Comparison of ENCODE assay signal across 11 cellular contexts in the genomic region with DNA sequence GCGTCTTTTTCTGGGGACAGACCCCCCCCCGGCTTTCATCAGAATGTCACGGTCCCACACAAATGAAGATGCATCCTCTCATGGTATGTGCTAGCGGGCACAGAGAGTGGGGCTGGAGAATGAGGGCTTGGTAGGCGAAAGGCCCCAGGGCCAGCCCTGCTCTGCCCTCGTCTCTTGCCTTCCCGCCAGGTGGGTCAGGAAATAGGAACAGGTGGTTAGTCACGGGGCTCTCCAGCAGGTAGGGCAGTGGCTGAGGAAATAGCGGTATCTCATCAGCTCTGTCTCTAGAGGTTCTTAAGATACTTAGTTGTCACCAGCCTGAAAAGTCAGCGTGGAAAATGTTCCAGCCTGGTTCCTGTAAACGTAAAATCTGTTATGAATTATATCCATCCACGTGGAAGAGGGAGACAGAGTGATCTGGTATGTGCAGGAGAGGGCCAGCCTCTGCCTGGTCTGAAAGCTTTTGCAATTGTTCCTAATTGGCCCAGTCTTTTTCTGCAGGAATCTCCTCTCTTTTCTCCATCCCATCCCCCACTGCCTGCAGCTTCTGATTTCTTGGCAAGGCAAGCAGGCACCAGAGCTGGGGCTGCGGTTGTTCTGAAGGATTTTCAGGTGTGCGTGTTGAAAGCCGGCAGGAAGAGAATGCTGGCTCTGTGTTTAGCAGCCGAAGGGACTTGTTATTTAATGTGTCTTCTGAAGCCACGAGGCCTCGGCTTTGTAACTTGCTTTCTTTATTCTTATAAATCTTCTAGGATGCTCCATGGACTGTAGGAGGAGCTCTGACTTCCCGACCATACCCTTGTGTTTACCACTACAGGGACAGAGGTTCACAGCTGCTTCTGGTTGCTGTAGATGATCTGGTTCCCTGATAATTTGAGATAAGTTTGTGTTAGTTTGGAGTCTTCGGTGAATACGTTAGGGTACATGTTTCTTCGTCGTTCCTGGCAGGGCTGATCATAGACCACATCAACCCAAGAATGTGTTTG.
DNase-seq lines count a peak whose midpoint lies in the region; ATAC-seq and TF ChIP-seq lines count a peak whose summit lies in the region.
"Had no signal": no experiment of that assay in that cellular context is flagged by ENCODE, and none has a peak within 500 bp of the region (broad histone marks: within the 10 kb centered on the region; RNA-seq: fewer than 3 reads in every experiment).

No MANE protein-coding gene starts in this region.

- H2BK5ac ChIP-seq in trophoblast cell (ENCODE audit: low read depth, low read length, poor library complexity), result no peak overlapping the region

- H3K14ac ChIP-seq in trophoblast cell (ENCODE audit: low read length), result no peak overlapping the region

- no peaks in the 10 kb centered on the region for H3K36me3 Mint-ChIP-seq in CD8-positive, alpha-beta memory T cell
- H3K36me3 Mint-ChIP-seq in T-helper 2 cell treated with Interferon-gamma antibody and Interleukin-4, amounts not matched to agents 5 μg/mL and 100 μg/mL, for 36 hours (ENCODE audit: low read depth), result no peaks in the 10 kb centered on the region
- H3K36me3 Mint-ChIP-seq: naive thymus-derived CD8-positive, alpha-beta T cell had no signal

- H3K27ac ChIP-seq in trophoblast cell (ENCODE audit: low read depth, low read length), result no peak overlapping the region
- H3K27ac ChIP-seq in CD8-positive, alpha-beta memory T cell (ENCODE audit: low read depth, low read length), result no peak overlapping the region

- no peak overlapping the region for H3K4me3 ChIP-seq in trophoblast cell (ENCODE audit: low read depth, low read length)
- H3K4me3 ChIP-seq in CD8-positive, alpha-beta memory T cell (ENCODE audit: low read length), result no peak overlapping the region

- CTCF ChIA-PET in CD8-positive, alpha-beta memory T cell (lab: Charles Lee), result no interaction called here

- H4K91ac ChIP-seq in trophoblast cell (ENCODE audit: low read depth, low read length), result no peak overlapping the region

- no peaks in the 10 kb centered on the region for H3K27me3 ChIP-seq in trophoblast cell (ENCODE audit: insufficient read depth, low read length)
- peaks cover 5% of the 10 kb centered on the region for H3K27me3 ChIP-seq in CD8-positive, alpha-beta memory T cell (ENCODE audit: insufficient read depth, low read length, poor library complexity, severe bottlenecking)

- no peak overlapping the region for H4K8ac ChIP-seq in trophoblast cell (ENCODE audit: low read depth, low read length)

- DNase-seq in COLO829 (ENCODE audit: low spot score) (peak; percentile 8), fibroblast of peridontal ligament (ENCODE audit: extremely low read depth) (peak; percentile 88), trophoblast cell (peak; percentile 30 to 62)
- DNase-seq in CD8-positive, alpha-beta memory T cell, result no peak
- no peak for DNase-seq in effector CD4-positive, alpha-beta T cell
- DNase-seq in T-helper 2 cell treated with Interferon-gamma antibody and Interleukin-4, amounts not matched to agents 5 μg/mL and 100 μg/mL, for 36 hours (ENCODE audit: low spot score), result no peak
- DNase-seq: activated CD8-positive, alpha-beta T cell treated with anti-CD3 and anti-CD28 coated beads, Interleukin-2, amount 10 ng/mL, durations not matched to agents 7 days and 5 days; naive thymus-derived CD8-positive, alpha-beta T cell; NK-92 treated with Interleukin-12 subunit alpha and Interleukin-12 subunit beta, amount 100 ng/mL, for 24 hours had no signal

- no peak overlapping the region for H3K9ac ChIP-seq in trophoblast cell (ENCODE audit: low read length)

- H3K4me2 ChIP-seq in trophoblast cell (ENCODE audit: low read length), result no peak overlapping the region

- no peak overlapping the region for H3K23ac ChIP-seq in trophoblast cell (ENCODE audit: low read length)

- no peak overlapping the region for H3K27ac Mint-ChIP-seq in CD8-positive, alpha-beta memory T cell
- no peak overlapping the region for H3K27ac Mint-ChIP-seq in T-helper 2 cell treated with Interferon-gamma antibody and Interleukin-4, amounts not matched to agents 5 μg/mL and 100 μg/mL, for 36 hours
- H3K27ac Mint-ChIP-seq: activated CD8-positive, alpha-beta T cell treated with anti-CD3 and anti-CD28 coated beads, Interleukin-2, amount 10 ng/mL, durations not matched to agents 7 days and 5 days had no signal

- no peak overlapping the region for H4K12ac ChIP-seq in trophoblast cell (ENCODE audit: low read depth, low read length)

- no peaks in the 10 kb centered on the region for H3K79me1 ChIP-seq in trophoblast cell (ENCODE audit: low read length)

- POLR2A ChIA-PET in CD8-positive, alpha-beta memory T cell (lab: Charles Lee), result no interaction called here

- no peak overlapping the region for H3K4ac ChIP-seq in trophoblast cell (ENCODE audit: low read depth, low read length)

- WGBS in trophoblast cell (ENCODE audit: extremely low coverage, insufficient coverage, insufficient read length), result no CpG with 5 or more reads among the region's 23 CpGs

- H3K9me3 Mint-ChIP-seq in CD8-positive, alpha-beta memory T cell, result no peaks in the 10 kb centered on the region
- H3K9me3 Mint-ChIP-seq in T-helper 2 cell treated with Interferon-gamma antibody and Interleukin-4, amounts not matched to agents 5 μg/mL and 100 μg/mL, for 36 hours, result no peaks in the 10 kb centered on the region
- H3K9me3 Mint-ChIP-seq: naive thymus-derived CD8-positive, alpha-beta T cell had no signal

- no peak for ATAC-seq in GM21528 (IDR thresholded peaks at IDR 0.05; ENCODE audit: low FRiP score, unreplicated experiment)
- ATAC-seq: activated CD8-positive, alpha-beta T cell treated with anti-CD3 and anti-CD28 coated beads, Interleukin-2, amount 10 ng/mL, durations not matched to agents 7 days and 5 days; naive thymus-derived CD8-positive, alpha-beta T cell had no signal

- H3K4me1 Mint-ChIP-seq in CD8-positive, alpha-beta memory T cell, result peaks cover 0 to 7% (median 4%) of the 10 kb centered on the region in 3 donors
- no peaks in the 10 kb centered on the region for H3K4me1 Mint-ChIP-seq in T-helper 2 cell treated with Interferon-gamma antibody and Interleukin-4, amounts not matched to agents 5 μg/mL and 100 μg/mL, for 36 hours (ENCODE audit: low read depth)

- peaks cover 3% of the 10 kb centered on the region for H3K9me3 ChIP-seq in trophoblast cell (ENCODE audit: insufficient read depth, low read depth, low read length)
- H3K9me3 ChIP-seq in CD8-positive, alpha-beta memory T cell (ENCODE audit: low read length), result no peaks in the 10 kb centered on the region

- peaks cover 0 to 2% of the 10 kb centered on the region in 2 experiments for H3K36me3 ChIP-seq in trophoblast cell (ENCODE audit: control insufficient read depth in 1 of 2, insufficient read depth in 2 of 2, low read length in 2 of 2)
- no peaks in the 10 kb centered on the region for H3K36me3 ChIP-seq in CD8-positive, alpha-beta memory T cell (ENCODE audit: insufficient read depth, low read length)

- H3K18ac ChIP-seq in trophoblast cell (ENCODE audit: low read length), result no peak overlapping the region

- H2BK120ac ChIP-seq in trophoblast cell (ENCODE audit: insufficient read depth, low read length, poor library complexity), result no peak overlapping the region

- H3K4me3 Mint-ChIP-seq in CD8-positive, alpha-beta memory T cell, result no peak overlapping the region
- H3K4me3 Mint-ChIP-seq in T-helper 2 cell treated with Interferon-gamma antibody and Interleukin-4, amounts not matched to agents 5 μg/mL and 100 μg/mL, for 36 hours, result no peak overlapping the region
- H3K4me3 Mint-ChIP-seq: activated CD8-positive, alpha-beta T cell treated with anti-CD3 and anti-CD28 coated beads, Interleukin-2, amount 10 ng/mL, durations not matched to agents 7 days and 5 days had no signal

- peaks cover 5 to 7% of the 10 kb centered on the region in 2 experiments for H3K4me1 ChIP-seq in trophoblast cell (ENCODE audit: control insufficient read depth in 1 of 2, insufficient read depth in 2 of 2, low read length in 2 of 2)
- no peaks in the 10 kb centered on the region for H3K4me1 ChIP-seq in CD8-positive, alpha-beta memory T cell (ENCODE audit: insufficient read depth, low read length)

- no peak overlapping the region for H2AK5ac ChIP-seq in trophoblast cell (ENCODE audit: low read length)

- no peak overlapping the region for H2BK12ac ChIP-seq in trophoblast cell (ENCODE audit: low read length)

- H3K79me2 ChIP-seq in trophoblast cell (ENCODE audit: control insufficient read depth, insufficient read depth, low read length, poor library complexity), result no peaks in the 10 kb centered on the region

- no peak overlapping the region for H2AFZ ChIP-seq in trophoblast cell (ENCODE audit: insufficient read depth, low read length, poor library complexity)

- H3K27me3 Mint-ChIP-seq in CD8-positive, alpha-beta memory T cell, result peaks cover 11 to 73% of the 10 kb centered on the region in 2 donors
- H3K27me3 Mint-ChIP-seq in T-helper 2 cell treated with Interferon-gamma antibody and Interleukin-4, amounts not matched to agents 5 μg/mL and 100 μg/mL, for 36 hours (ENCODE audit: low read depth), result peaks cover 6% of the 10 kb centered on the region

TF ChIP-seq in PFSK-1, 5 proteins besides CTCF, POLR2A, EP300 and RAD21 (continues in another document):
- peak; percentile 16 for TF ChIP-seq FOXP2 (optimal IDR thresholded peaks at IDR 0.05; ENCODE audit: borderline replicate concordance, extremely low read depth, extremely low read length, insufficient read depth)
- TF ChIP-seq, protein P1, sequence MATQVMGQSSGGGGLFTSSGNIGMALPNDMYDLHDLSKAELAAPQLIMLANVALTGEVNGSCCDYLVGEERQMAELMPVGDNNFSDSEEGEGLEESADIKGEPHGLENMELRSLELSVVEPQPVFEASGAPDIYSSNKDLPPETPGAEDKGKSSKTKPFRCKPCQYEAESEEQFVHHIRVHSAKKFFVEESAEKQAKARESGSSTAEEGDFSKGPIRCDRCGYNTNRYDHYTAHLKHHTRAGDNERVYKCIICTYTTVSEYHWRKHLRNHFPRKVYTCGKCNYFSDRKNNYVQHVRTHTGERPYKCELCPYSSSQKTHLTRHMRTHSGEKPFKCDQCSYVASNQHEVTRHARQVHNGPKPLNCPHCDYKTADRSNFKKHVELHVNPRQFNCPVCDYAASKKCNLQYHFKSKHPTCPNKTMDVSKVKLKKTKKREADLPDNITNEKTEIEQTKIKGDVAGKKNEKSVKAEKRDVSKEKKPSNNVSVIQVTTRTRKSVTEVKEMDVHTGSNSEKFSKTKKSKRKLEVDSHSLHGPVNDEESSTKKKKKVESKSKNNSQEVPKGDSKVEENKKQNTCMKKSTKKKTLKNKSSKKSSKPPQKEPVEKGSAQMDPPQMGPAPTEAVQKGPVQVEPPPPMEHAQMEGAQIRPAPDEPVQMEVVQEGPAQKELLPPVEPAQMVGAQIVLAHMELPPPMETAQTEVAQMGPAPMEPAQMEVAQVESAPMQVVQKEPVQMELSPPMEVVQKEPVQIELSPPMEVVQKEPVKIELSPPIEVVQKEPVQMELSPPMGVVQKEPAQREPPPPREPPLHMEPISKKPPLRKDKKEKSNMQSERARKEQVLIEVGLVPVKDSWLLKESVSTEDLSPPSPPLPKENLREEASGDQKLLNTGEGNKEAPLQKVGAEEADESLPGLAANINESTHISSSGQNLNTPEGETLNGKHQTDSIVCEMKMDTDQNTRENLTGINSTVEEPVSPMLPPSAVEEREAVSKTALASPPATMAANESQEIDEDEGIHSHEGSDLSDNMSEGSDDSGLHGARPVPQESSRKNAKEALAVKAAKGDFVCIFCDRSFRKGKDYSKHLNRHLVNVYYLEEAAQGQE (IDR thresholded peaks at IDR 0.05; ENCODE audit: insufficient read depth in 1 of 2, low read depth in 2 of 2, low read length in 2 of 2), result no peak

Comparison
In these comparisons a context has a peak if more than half of its experiments do, and no peak if none do; other contexts are left out.
1. DNase-seq: peak in COLO829 (single experiment), fibroblast of peridontal ligament (single experiment) and trophoblast cell (2 of 2); none in CD8-positive, alpha-beta memory T cell (0 of 5), effector CD4-positive, alpha-beta T cell (single experiment) and T-helper 2 cell treated with Interferon-gamma antibody and Interleukin-4, amounts not matched to agents 5 μg/mL and 100 μg/mL, for 36 hours (single experiment).